ENCODE assay signal across 23 cellular contexts in genomic region chr1:3212453-3213230, GRCh38.
"Had no signal": no experiment of that assay in that cellular context is flagged by ENCODE, and none has a peak within 500 bp of the region (broad histone marks: within the 10 kb centered on the region; RNA-seq: fewer than 3 reads in every experiment).

No MANE protein-coding gene starts in this region.

- H3K27ac ChIP-seq: esophagus muscularis mucosa, foreskin keratinocyte, heart right ventricle, ovary, psoas muscle, sigmoid colon, transverse colon, upper lobe of right lung, uterus had no signal

- H3K9me3 ChIP-seq: esophagus muscularis mucosa, heart right ventricle, ovary, psoas muscle, sigmoid colon, thoracic aorta, transverse colon, upper lobe of right lung, uterus had no signal

- H3K36me3 ChIP-seq: esophagus muscularis mucosa, heart right ventricle, ovary, sigmoid colon, thoracic aorta, transverse colon, upper lobe of right lung, uterus had no signal

- H3K27me3 ChIP-seq: foreskin keratinocyte, heart right ventricle, ovary, transverse colon, upper lobe of right lung, uterus had no signal

- H3K4me1 ChIP-seq: foreskin keratinocyte, psoas muscle, upper lobe of right lung, uterus had no signal

- DNase-seq: cerebellar nuclear complex; effector memory CD4-positive, alpha-beta T cell; foreskin keratinocyte; glutamatergic neuron; heart right ventricle; kidney glomerular epithelial cell; natural killer cell; occipital lobe; ovary; psoas muscle; right cardiac atrium; sigmoid colon; stimulated activated CD4-positive, alpha-beta T cell treated with anti-CD3 and anti-CD28 coated beads, Interleukin-2, amount 100 ng/mL, for 24 hours; stimulated activated CD4-positive, alpha-beta T cell treated with anti-CD3 and anti-CD28 coated beads, Interleukin-4, amount 100 ng/mL, for 24 hours; stimulated activated naive CD4-positive, alpha-beta T cell treated with Interleukin-2 at 50 U/mL for 16 hours; transverse colon; upper lobe of right lung; uterus had no signal

- ATAC-seq: foreskin keratinocyte; left lobe of liver; natural killer cell; psoas muscle; right cardiac atrium; stimulated activated effector memory CD8-positive, alpha-beta T cell treated with anti-CD3 and anti-CD28 coated beads, Interleukin-12 subunit alpha, Interleukin-12 subunit beta, amount 100 ng/mL, for 72 hours; upper lobe of right lung had no signal

- H3K4me3 ChIP-seq: esophagus muscularis mucosa, heart right ventricle, lung, ovary, psoas muscle, sigmoid colon, thoracic aorta, transverse colon, upper lobe of right lung, uterus had no signal
